10 cellular contexts compared by ENCODE assay signal in genomic region chr6:9520417-9521151, GRCh38.
A peak's percentile ranks its signal among the peaks of the same experiment; 100 is the strongest.
DNase-seq lines count a peak whose midpoint lies in the region; ATAC-seq, FAIRE-seq and TF ChIP-seq lines count a peak whose summit lies in the region.
"Had no signal": no experiment of that assay in that cellular context is flagged by ENCODE, and none has a peak within 500 bp of the region (broad histone marks: within the 10 kb centered on the region; RNA-seq: fewer than 3 reads in every experiment).

No MANE protein-coding gene starts in this region.

- no peaks in the 10 kb centered on the region for H3K27me3 ChIP-seq in A673 (replicated peaks; ENCODE audit: insufficient read depth, low read depth, low read length, poor library complexity)
- H3K27me3 ChIP-seq in HepG2 (ENCODE audit: control insufficient read depth in 1 of 2, insufficient read depth in 2 of 2, low read length in 2 of 2): no peaks in the 10 kb centered on the region

- no peak for TF ChIP-seq CTCF in A673 (conservative IDR thresholded peaks at IDR 0.05; ENCODE audit: low read depth, low read length)
- no peak for TF ChIP-seq CTCF in HepG2 (CRISPR knock-in tag; IDR thresholded peaks at IDR 0.05)

- H3K27me3 Mint-ChIP-seq in activated CD4-positive, alpha-beta memory T cell treated with anti-CD3 and anti-CD28 coated beads for 36 hours: no peaks in the 10 kb centered on the region
- no peaks in the 10 kb centered on the region for H3K27me3 Mint-ChIP-seq in T-cell
- H3K27me3 Mint-ChIP-seq: activated naive CD8-positive, alpha-beta T cell treated with anti-CD3 and anti-CD28 coated beads, Interleukin-2, amount 10 ng/mL, durations not matched to agents 7 days and 5 days had no signal

- BruUV-seq in A673 (replicated peaks; lab: Mats Ljungman, UMichigan) (no TSS peak), HepG2 (replicated peaks; lab: Mats Ljungman, UMichigan) (no TSS peak)

- DNase-seq in A673 (ENCODE audit: low spot score) (peak; percentile 74), HS-27A (ENCODE audit: low read depth) (peak; percentile 71), dermis blood vessel endothelial cell (peak; percentile 93), cortex of kidney (lab: John Stamatoyannopoulos, UW) (no peak), HepG2 (ENCODE audit: low spot score) (no peak), T-cell (no peak)
- DNase-seq in activated CD4-positive, alpha-beta memory T cell treated with anti-CD3 and anti-CD28 coated beads for 36 hours: no peak
- DNase-seq: activated naive CD8-positive, alpha-beta T cell treated with anti-CD3 and anti-CD28 coated beads, Interleukin-2, amount 10 ng/mL, durations not matched to agents 7 days and 5 days; Caco-2 had no signal

- H3K4me2 ChIP-seq in HepG2 (ENCODE audit: low read depth, low read length): no peak overlapping the region

- no peak overlapping the region for H3K4me3 Mint-ChIP-seq in activated CD4-positive, alpha-beta memory T cell treated with anti-CD3 and anti-CD28 coated beads for 36 hours
- no peak overlapping the region for H3K4me3 Mint-ChIP-seq in T-cell
- H3K4me3 Mint-ChIP-seq: activated naive CD8-positive, alpha-beta T cell treated with anti-CD3 and anti-CD28 coated beads, Interleukin-2, amount 10 ng/mL, durations not matched to agents 7 days and 5 days had no signal

- WGBS in HepG2 (ENCODE audit: low lambda C conversion rate): 3% methylated on average over 8 of the region's 8 CpGs

- H3K36me3 ChIP-seq in A673 (ENCODE audit: insufficient read depth, low read length, poor library complexity, severe bottlenecking): no peaks in the 10 kb centered on the region
- H3K36me3 ChIP-seq in HepG2 (replicated peaks in 1 of 2; ENCODE audit: control insufficient read depth in 1 of 2, insufficient read depth in 2 of 2, low read length in 2 of 2): no peaks in the 10 kb centered on the region

- in situ Hi-C loops in HepG2 (cut with HindIII; ENCODE audit: extremely low pct_ligation_motif_present, low pct_unique_long_range_greater_than_20kb): no loop called here

- H3K79me2 ChIP-seq in HepG2 (ENCODE audit: insufficient read depth, low read length): no peaks in the 10 kb centered on the region

- no peak overlapping the region for H3K9ac ChIP-seq in HepG2 (ENCODE audit: insufficient read depth, low read depth, low read length)

- no peaks in the 10 kb centered on the region for H3K36me3 Mint-ChIP-seq in activated CD4-positive, alpha-beta memory T cell treated with anti-CD3 and anti-CD28 coated beads for 36 hours
- H3K36me3 Mint-ChIP-seq in T-cell: no peaks in the 10 kb centered on the region
- H3K36me3 Mint-ChIP-seq: activated naive CD8-positive, alpha-beta T cell treated with anti-CD3 and anti-CD28 coated beads, Interleukin-2, amount 10 ng/mL, durations not matched to agents 7 days and 5 days had no signal

- H3K9me3 Mint-ChIP-seq in activated CD4-positive, alpha-beta memory T cell treated with anti-CD3 and anti-CD28 coated beads for 36 hours: peaks cover 5% of the 10 kb centered on the region
- peaks cover 0 to 8% (median 5%) of the 10 kb centered on the region in 3 donors for H3K9me3 Mint-ChIP-seq in T-cell
- H3K9me3 Mint-ChIP-seq: activated naive CD8-positive, alpha-beta T cell treated with anti-CD3 and anti-CD28 coated beads, Interleukin-2, amount 10 ng/mL, durations not matched to agents 7 days and 5 days had no signal

- H3K9me3 ChIP-seq in A673 (ENCODE audit: low read depth, low read length, poor library complexity, severe bottlenecking): no peaks in the 10 kb centered on the region
- H3K9me3 ChIP-seq in HepG2 (ENCODE audit: low read length): no peaks in the 10 kb centered on the region
- H3K9me3 ChIP-seq: Caco-2 had no signal

- no peak overlapping the region for H3K27ac ChIP-seq in A673 (ENCODE audit: low read depth, low read length, poor library complexity, severe bottlenecking)
- H3K27ac ChIP-seq in HepG2 (ENCODE audit: extremely low read length, insufficient read depth, low read length): no peak overlapping the region

- FAIRE-seq in HepG2 (lab: Jason Lieb, UNC): no peak

- no peak for TF ChIP-seq EP300 in HepG2 (IDR thresholded peaks at IDR 0.05; ENCODE audit: low read depth in 2 of 2, low read length in 2 of 2)
- TF ChIP-seq EP300 in HepG2 (CRISPR knock-in tag; IDR thresholded peaks at IDR 0.05; ENCODE audit: borderline replicate concordance): no peak

- POLR2A ChIA-PET in A673 (lab: Charles Lee; ENCODE audit: low non-redundant PET): no interaction called here
- POLR2A ChIA-PET in activated CD4-positive, alpha-beta memory T cell treated with anti-CD3 and anti-CD28 coated beads for 36 hours (lab: Charles Lee): no interaction called here
- POLR2A ChIA-PET in HepG2 (lab: Yijun Ruan, JAX): no interaction called here
- POLR2A ChIA-PET in T-cell (lab: Charles Lee): interaction anchor here in 1 of 2 donors (0.6 kb wide), 1 partner anchor 377 kb away, joined by 3 read pairs; no protein-coding TSS in a partner anchor

- no peak overlapping the region for H3K27ac Mint-ChIP-seq in activated CD4-positive, alpha-beta memory T cell treated with anti-CD3 and anti-CD28 coated beads for 36 hours
- no peak overlapping the region for H3K27ac Mint-ChIP-seq in T-cell
- H3K27ac Mint-ChIP-seq: activated naive CD8-positive, alpha-beta T cell treated with anti-CD3 and anti-CD28 coated beads, Interleukin-2, amount 10 ng/mL, durations not matched to agents 7 days and 5 days had no signal

- intact Hi-C loops in A673 (cut with micrococcal nuclease; ENCODE audit: unreplicated experiment) (no loop called here), HepG2 (cut with micrococcal nuclease; ENCODE audit: unreplicated experiment) (no loop called here)
- intact Hi-C loops in activated CD4-positive, alpha-beta memory T cell treated with anti-CD3 and anti-CD28 coated beads for 36 hours (cut with micrococcal nuclease): no loop called here

- TF ChIP-seq RAD21 in HepG2 (CRISPR knock-in tag; IDR thresholded peaks at IDR 0.05): no peak

- ATAC-seq in GM19395 (IDR thresholded peaks at IDR 0.05; ENCODE audit: unreplicated experiment) (peak; percentile 57), HepG2 (no peak), T-cell (replicated peaks in 1 of 4) (no peak)

- H3K4me3 ChIP-seq in A673 (ENCODE audit: low read depth, low read length, poor library complexity, severe bottlenecking) (no peak overlapping the region), HepG2 (replicated peaks in 1 of 3; ENCODE audit: insufficient read depth in 1 of 3, low read depth in 2 of 3, low read length in 3 of 3) (no peak overlapping the region)

- TF ChIP-seq POLR2A in HepG2 (IDR thresholded peaks at IDR 0.05; ENCODE audit: insufficient read depth in 1 of 2, low read depth in 2 of 2, low read length in 2 of 2): no peak

- H3K4me1 Mint-ChIP-seq in activated CD4-positive, alpha-beta memory T cell treated with anti-CD3 and anti-CD28 coated beads for 36 hours (ENCODE audit: low read depth): peaks cover 7% of the 10 kb centered on the region
- no peaks in the 10 kb centered on the region for H3K4me1 Mint-ChIP-seq in T-cell
- H3K4me1 Mint-ChIP-seq: activated naive CD8-positive, alpha-beta T cell treated with anti-CD3 and anti-CD28 coated beads, Interleukin-2, amount 10 ng/mL, durations not matched to agents 7 days and 5 days had no signal

- CTCF ChIA-PET in A673 (lab: Charles Lee) (no interaction called here), HepG2 (lab: Yijun Ruan, JAX; ENCODE audit: low intra/inter-chr PET ratio, low total read pairs) (no interaction called here), T-cell (lab: Charles Lee) (no interaction called here)
- CTCF ChIA-PET in activated CD4-positive, alpha-beta memory T cell treated with anti-CD3 and anti-CD28 coated beads for 36 hours (lab: Charles Lee): no interaction called here

- H3K4me1 ChIP-seq in A673 (ENCODE audit: insufficient read depth, low read length, poor library complexity, severe bottlenecking) (peaks cover 14% of the 10 kb centered on the region), HepG2 (ENCODE audit: insufficient read depth, low read length) (no peaks in the 10 kb centered on the region)

- no peaks in the 10 kb centered on the region for H4K20me1 ChIP-seq in HepG2 (ENCODE audit: insufficient read depth, low read length)

- H2AFZ ChIP-seq in HepG2 (ENCODE audit: low read length): no peak overlapping the region

TF ChIP-seq in HepG2, 621 proteins besides CTCF, POLR2A, EP300 and RAD21 (continues in another document):
- TF ChIP-seq NFATC3 (CRISPR knock-in tag; IDR thresholded peaks at IDR 0.05) (no peak), ZNF3 (CRISPR knock-in tag; IDR thresholded peaks at IDR 0.05) (no peak), ZNF740 (CRISPR knock-in tag; IDR thresholded peaks at IDR 0.05) (no peak), SRSF9 (IDR thresholded peaks at IDR 0.05; ENCODE audit: borderline replicate concordance, insufficient read depth, low read depth, low read length, poor library complexity, severe bottlenecking) (no peak), ZFP82 (CRISPR knock-in tag; IDR thresholded peaks at IDR 0.05; ENCODE audit: borderline replicate concordance) (no peak), ZNF768 (CRISPR knock-in tag; IDR thresholded peaks at IDR 0.05) (no peak)
- TF ChIP-seq, protein P1, sequence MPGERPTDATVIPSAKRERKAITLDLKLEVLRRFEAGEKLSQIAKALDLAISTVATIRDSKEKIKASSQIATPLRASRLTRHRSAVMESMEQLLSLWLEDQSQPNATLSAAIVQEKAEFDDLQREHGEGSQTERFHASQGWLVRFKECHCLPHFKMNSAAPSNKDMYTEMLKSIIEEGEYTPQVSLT (CRISPR knock-in tag; IDR thresholded peaks at IDR 0.05; ENCODE audit: borderline replicate concordance, low read depth): no peak
- TF ChIP-seq, protein P2, sequence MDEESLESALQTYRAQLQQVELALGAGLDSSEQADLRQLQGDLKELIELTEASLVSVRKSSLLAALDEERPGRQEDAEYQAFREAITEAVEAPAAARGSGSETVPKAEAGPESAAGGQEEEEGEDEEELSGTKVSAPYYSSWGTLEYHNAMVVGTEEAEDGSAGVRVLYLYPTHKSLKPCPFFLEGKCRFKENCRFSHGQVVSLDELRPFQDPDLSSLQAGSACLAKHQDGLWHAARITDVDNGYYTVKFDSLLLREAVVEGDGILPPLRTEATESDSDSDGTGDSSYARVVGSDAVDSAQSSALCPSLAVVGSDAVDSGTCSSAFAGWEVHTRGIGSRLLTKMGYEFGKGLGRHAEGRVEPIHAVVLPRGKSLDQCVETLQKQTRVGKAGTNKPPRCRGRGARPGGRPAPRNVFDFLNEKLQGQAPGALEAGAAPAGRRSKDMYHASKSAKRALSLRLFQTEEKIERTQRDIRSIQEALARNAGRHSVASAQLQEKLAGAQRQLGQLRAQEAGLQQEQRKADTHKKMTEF (CRISPR knock-in tag; IDR thresholded peaks at IDR 0.05): no peak

Comparison
In these comparisons a context has a peak if more than half of its experiments do, and no peak if none do; other contexts are left out.
1. DNase-seq: peak in A673 (single experiment), HS-27A (single experiment) and dermis blood vessel endothelial cell (single experiment); none in cortex of kidney (single experiment), activated CD4-positive, alpha-beta memory T cell treated with anti-CD3 and anti-CD28 coated beads for 36 hours (single experiment), HepG2 (single experiment) and T-cell (0 of 34).